ENCODE assay signal across 1 cellular context in the genomic region with DNA sequence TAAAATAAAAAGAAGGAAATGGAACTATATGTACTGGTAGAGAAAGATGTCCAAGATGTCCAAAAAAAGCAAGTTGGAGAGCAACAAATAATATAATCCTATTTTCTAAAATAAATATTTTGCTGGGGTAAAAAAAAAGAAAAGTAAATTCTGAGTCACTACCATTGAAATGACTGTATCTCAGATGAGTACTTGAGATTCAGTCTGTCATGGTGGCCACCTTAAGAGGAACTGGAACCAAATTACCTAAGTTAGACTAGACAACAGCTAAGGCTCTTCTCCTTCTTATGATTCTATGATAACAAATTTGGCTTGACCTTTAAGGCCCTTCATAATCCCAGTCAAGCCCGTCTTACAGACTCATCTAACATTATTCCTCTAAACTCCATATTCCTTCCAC.
TF ChIP-seq lines count a peak whose summit lies in the region.

No MANE protein-coding gene starts in this region.

TF ChIP-seq in IMR-90, 13 proteins besides CTCF, POLR2A, EP300 and RAD21 (continued from another document):
- TF ChIP-seq, protein P1, sequence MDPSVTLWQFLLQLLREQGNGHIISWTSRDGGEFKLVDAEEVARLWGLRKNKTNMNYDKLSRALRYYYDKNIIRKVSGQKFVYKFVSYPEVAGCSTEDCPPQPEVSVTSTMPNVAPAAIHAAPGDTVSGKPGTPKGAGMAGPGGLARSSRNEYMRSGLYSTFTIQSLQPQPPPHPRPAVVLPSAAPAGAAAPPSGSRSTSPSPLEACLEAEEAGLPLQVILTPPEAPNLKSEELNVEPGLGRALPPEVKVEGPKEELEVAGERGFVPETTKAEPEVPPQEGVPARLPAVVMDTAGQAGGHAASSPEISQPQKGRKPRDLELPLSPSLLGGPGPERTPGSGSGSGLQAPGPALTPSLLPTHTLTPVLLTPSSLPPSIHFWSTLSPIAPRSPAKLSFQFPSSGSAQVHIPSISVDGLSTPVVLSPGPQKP (IDR thresholded peaks at IDR 0.05; ENCODE audit: borderline replicate concordance, low read depth, low read length) = no peak
- no peak for TF ChIP-seq RFX5 (IDR thresholded peaks at IDR 0.05; ENCODE audit: low read depth, low read length)
